Comparison of ENCODE assay signal across 26 cellular contexts in genomic region chr12:15777355-15778012, GRCh38. TPM values are rescaled to one million over a fixed set of nuclear protein-coding genes. Genes with fewer than 3 reads are reported as not detected.
A peak's percentile ranks its signal among the peaks of the same experiment; 100 is the strongest.
DNase-seq lines count a peak whose midpoint lies in the region; ATAC-seq, FAIRE-seq and TF ChIP-seq lines count a peak whose summit lies in the region.
"Had no signal": no experiment of that assay in that cellular context is flagged by ENCODE, and none has a peak within 500 bp of the region (broad histone marks: within the 10 kb centered on the region; RNA-seq: fewer than 3 reads in every experiment).

No MANE protein-coding gene starts in this region.

- peak; percentile 18 for FAIRE-seq in GM19239 (lab: Jason Lieb, UNC)
- FAIRE-seq: endothelial cell of umbilical vein had no signal

- no peak overlapping the region; the same call in 1 of the 2 replicates for H4K5ac ChIP-seq in IMR-90 (ENCODE audit: low read depth, low read length)

- BruUV-seq in IMR-90 (replicated peaks; lab: Mats Ljungman, UMichigan), result no TSS peak

- no peak overlapping the region for H3K27ac ChIP-seq in IMR-90 (ENCODE audit: insufficient read depth, low read length)
- no peak overlapping the region for H3K27ac ChIP-seq in effector memory CD4-positive, alpha-beta T cell (ENCODE audit: insufficient read depth, low read length, poor library complexity, severe bottlenecking)
- H3K27ac ChIP-seq: body of pancreas, neutrophil, PC-9, psoas muscle, upper lobe of left lung had no signal

- H3K23ac ChIP-seq in IMR-90 (ENCODE audit: low read depth, low read length), result 0 out of 2 replicates have a peak overlapping the region, but pooled peaks have one; percentile 6

- H2AK5ac ChIP-seq in IMR-90 (ENCODE audit: low read depth, low read length), result no peak overlapping the region

- TF ChIP-seq POLR2A in IMR-90 (IDR thresholded peaks at IDR 0.05; ENCODE audit: low read depth, low read length), result no peak

- H3K4ac ChIP-seq in IMR-90 (ENCODE audit: low read depth, low read length), result no peak overlapping the region

- peaks cover 15 to 60% of the 10 kb centered on the region in 2 experiments for H3K79me1 ChIP-seq in IMR-90 (ENCODE audit: low read depth in 1 of 2, low read length in 2 of 2)

- no peak overlapping the region for H2BK5ac ChIP-seq in IMR-90 (ENCODE audit: low read depth, low read length, poor library complexity, severe bottlenecking)

- H4K20me1 ChIP-seq in IMR-90 (ENCODE audit: insufficient read depth, low read length), result peaks cover 7% of the 10 kb centered on the region; the same call in 1 of the 2 replicates

- dilution Hi-C loops in IMR-90 (cut with HindIII; ENCODE audit: low sequenced_read_pairs, unreplicated experiment), result no loop called here

- ATAC-seq in IMR-90 (ENCODE audit: low read depth) (no peak), HG03175 (IDR thresholded peaks at IDR 0.05; ENCODE audit: unreplicated experiment) (no peak)
- ATAC-seq: body of pancreas; psoas muscle; stimulated activated effector memory CD8-positive, alpha-beta T cell treated with anti-CD3 and anti-CD28 coated beads, Interleukin-12 subunit alpha, Interleukin-12 subunit beta, amount 100 ng/mL, for 72 hours had no signal

- peaks cover 13% of the 10 kb centered on the region for H3K4me1 ChIP-seq in IMR-90 (ENCODE audit: control insufficient read depth, insufficient read depth, low read length)
- no peaks in the 10 kb centered on the region for H3K4me1 ChIP-seq in effector memory CD4-positive, alpha-beta T cell (ENCODE audit: control insufficient read depth, insufficient read depth, low read length, poor library complexity, severe bottlenecking)

- intact Hi-C loops in IMR-90 (cut with micrococcal nuclease), result no loop called here

- H3K9me3 ChIP-seq in IMR-90 (ENCODE audit: control insufficient read depth, insufficient read depth, low read length), result no peaks in the 10 kb centered on the region
- H3K9me3 ChIP-seq in effector memory CD4-positive, alpha-beta T cell (ENCODE audit: control insufficient read depth, low read length), result no peaks in the 10 kb centered on the region
- H3K9me3 ChIP-seq: body of pancreas, neutrophil, psoas muscle, upper lobe of left lung had no signal

- H3K14ac ChIP-seq in IMR-90 (replicated peaks; ENCODE audit: low read depth, low read length), result no peak overlapping the region

- H3K36me3 ChIP-seq in IMR-90 (ENCODE audit: control insufficient read depth, insufficient read depth, low read length), result no peaks in the 10 kb centered on the region; the same call in 1 of the 2 replicates
- H3K36me3 ChIP-seq in effector memory CD4-positive, alpha-beta T cell (ENCODE audit: control insufficient read depth, insufficient read depth, low read length), result no peaks in the 10 kb centered on the region
- H3K36me3 ChIP-seq: neutrophil, upper lobe of left lung had no signal

- POLR2A ChIA-PET in IMR-90 (lab: Charles Lee; ENCODE audit: unreplicated experiment), result no interaction called here

- 75% methylated on average over 2 of the region's 3 CpGs; no CpG with 5 or more reads in 1 of the 2 experiments for WGBS in IMR-90 (ENCODE audit: extremely low coverage in 2 of 2, insufficient read length in 1 of 2), 2 experiments

- H3K4me1 Mint-ChIP-seq in activated naive CD8-positive, alpha-beta T cell treated with anti-CD3 and anti-CD28 coated beads for 36 hours, result no peaks in the 10 kb centered on the region
- H3K4me1 Mint-ChIP-seq: activated CD4-positive, alpha-beta memory T cell treated with anti-CD3 and anti-CD28 coated beads, Interleukin-2, amount 10 ng/mL, durations not matched to agents 7 days and 5 days; CD14-positive monocyte; immature natural killer cell; stimulated activated effector memory CD8-positive, alpha-beta T cell treated with anti-CD3 and anti-CD28 coated beads, Interleukin-12 subunit alpha, Interleukin-12 subunit beta, amount 100 ng/mL, for 72 hours had no signal

- TF ChIP-seq RAD21 in IMR-90 (IDR thresholded peaks at IDR 0.05; ENCODE audit: low read length), result no peak

- H3K4me3 ChIP-seq in IMR-90 (ENCODE audit: insufficient read depth, low read depth, low read length), result no peak overlapping the region
- no peak overlapping the region for H3K4me3 ChIP-seq in fibroblast of the aortic adventitia (ENCODE audit: low read depth, low read length)
- H3K4me3 ChIP-seq in effector memory CD4-positive, alpha-beta T cell (ENCODE audit: insufficient read depth, low read depth, low read length, poor library complexity, severe bottlenecking), result no peak overlapping the region
- H3K4me3 ChIP-seq: body of pancreas, PC-9, psoas muscle, upper lobe of left lung had no signal

- in situ Hi-C loops in IMR-90 (cut with MboI; ENCODE audit: low sequenced_read_pairs), result no loop called here

- no peak for TF ChIP-seq CTCF in IMR-90 (conservative IDR thresholded peaks at IDR 0.05; ENCODE audit: low read depth, low read length)
- no peak for TF ChIP-seq CTCF in fibroblast of the aortic adventitia (IDR thresholded peaks at IDR 0.05; ENCODE audit: insufficient read depth, low read length)

- H3K18ac ChIP-seq in IMR-90 (ENCODE audit: low read depth, low read length), result no peak overlapping the region

- H4K91ac ChIP-seq in IMR-90 (ENCODE audit: insufficient read depth, low read depth, low read length), result no peak overlapping the region

- no peaks in the 10 kb centered on the region for H3K36me3 Mint-ChIP-seq in activated naive CD8-positive, alpha-beta T cell treated with anti-CD3 and anti-CD28 coated beads for 36 hours
- H3K36me3 Mint-ChIP-seq: CD14-positive monocyte; immature natural killer cell; stimulated activated effector memory CD8-positive, alpha-beta T cell treated with anti-CD3 and anti-CD28 coated beads, Interleukin-12 subunit alpha, Interleukin-12 subunit beta, amount 100 ng/mL, for 72 hours had no signal

- H3K4me3 Mint-ChIP-seq in activated naive CD8-positive, alpha-beta T cell treated with anti-CD3 and anti-CD28 coated beads for 36 hours, result no peak overlapping the region
- H3K4me3 Mint-ChIP-seq: activated CD4-positive, alpha-beta memory T cell treated with anti-CD3 and anti-CD28 coated beads, Interleukin-2, amount 10 ng/mL, durations not matched to agents 7 days and 5 days; CD14-positive monocyte; immature natural killer cell; stimulated activated effector memory CD8-positive, alpha-beta T cell treated with anti-CD3 and anti-CD28 coated beads, Interleukin-12 subunit alpha, Interleukin-12 subunit beta, amount 100 ng/mL, for 72 hours had no signal

- no peak overlapping the region for H2BK20ac ChIP-seq in IMR-90 (ENCODE audit: low read depth, low read length)

- H3K9ac ChIP-seq in IMR-90 (ENCODE audit: low read depth, low read length), result no peak overlapping the region

- H2BK15ac ChIP-seq in IMR-90 (ENCODE audit: low read depth, low read length), result no peak overlapping the region

- no peak overlapping the region for H2AFZ ChIP-seq in IMR-90 (replicated peaks; ENCODE audit: low read length, poor library complexity)
- H2AFZ ChIP-seq: PC-9 had no signal

- H2BK120ac ChIP-seq in IMR-90 (ENCODE audit: low read depth, low read length), result no peak overlapping the region

- H3K9me1 ChIP-seq in IMR-90 (ENCODE audit: insufficient read depth, low read length), result peaks cover 7% of the 10 kb centered on the region

- no peaks in the 10 kb centered on the region for H3K27me3 ChIP-seq in IMR-90 (ENCODE audit: control insufficient read depth, insufficient read depth, low read length)
- H3K27me3 ChIP-seq in effector memory CD4-positive, alpha-beta T cell (replicated peaks; ENCODE audit: control insufficient read depth, insufficient read depth, low read length, poor library complexity, severe bottlenecking), result no peaks in the 10 kb centered on the region
- H3K27me3 ChIP-seq: body of pancreas, upper lobe of left lung had no signal

- H3K4me2 ChIP-seq in IMR-90 (ENCODE audit: low read depth, low read length), result no peak overlapping the region
- H3K4me2 ChIP-seq: PC-9 had no signal

- CTCF ChIA-PET in IMR-90 (lab: Yijun Ruan, JAX), result no interaction called here

- H4K8ac ChIP-seq in IMR-90 (ENCODE audit: low read depth in 2 of 2, low read length in 2 of 2), result peak overlapping the region in 1 of 2 experiments; percentile 36; a peak in 1 of 4 replicates

- no peak overlapping the region for H2AK9ac ChIP-seq in IMR-90 (replicated peaks; ENCODE audit: low read depth, low read length, poor library complexity)

- no peak for DNase-seq in GM19239 (ENCODE audit: insufficient read length, low spot score)
- no peak for DNase-seq in IMR-90
- peak; percentile 57 for DNase-seq in fibroblast of the aortic adventitia (ENCODE audit: low read depth)
- DNase-seq in pons (ENCODE audit: low spot score), result peak; percentile 74
- DNase-seq in activated naive CD8-positive, alpha-beta T cell treated with anti-CD3 and anti-CD28 coated beads for 36 hours, result no peak
- no peak for DNase-seq in effector memory CD4-positive, alpha-beta T cell
- DNase-seq: activated CD4-positive, alpha-beta memory T cell treated with anti-CD3 and anti-CD28 coated beads, Interleukin-2, amount 10 ng/mL, durations not matched to agents 7 days and 5 days; activated CD8-positive, alpha-beta memory T cell treated with anti-CD3 and anti-CD28 coated beads, Interleukin-2, amount 50 U/mL, for 4 hours; activated naive CD4-positive, alpha-beta T cell; body of pancreas; hypothalamus; immature natural killer cell; left cardiac atrium; MV-4-11; NCI-H1436; NCI-H2107; NCI-H345; NCI-H69; PC-9; psoas muscle; upper lobe of left lung had no signal

- H3K27me3 Mint-ChIP-seq in activated naive CD8-positive, alpha-beta T cell treated with anti-CD3 and anti-CD28 coated beads for 36 hours, result peaks cover 35% of the 10 kb centered on the region

- H3K9me3 Mint-ChIP-seq in activated naive CD8-positive, alpha-beta T cell treated with anti-CD3 and anti-CD28 coated beads for 36 hours, result no peaks in the 10 kb centered on the region
- H3K9me3 Mint-ChIP-seq: activated CD4-positive, alpha-beta memory T cell treated with anti-CD3 and anti-CD28 coated beads, Interleukin-2, amount 10 ng/mL, durations not matched to agents 7 days and 5 days; CD14-positive monocyte; stimulated activated effector memory CD8-positive, alpha-beta T cell treated with anti-CD3 and anti-CD28 coated beads, Interleukin-12 subunit alpha, Interleukin-12 subunit beta, amount 100 ng/mL, for 72 hours had no signal

- no peak overlapping the region for H3K27ac Mint-ChIP-seq in activated naive CD8-positive, alpha-beta T cell treated with anti-CD3 and anti-CD28 coated beads for 36 hours
- H3K27ac Mint-ChIP-seq: activated CD4-positive, alpha-beta memory T cell treated with anti-CD3 and anti-CD28 coated beads, Interleukin-2, amount 10 ng/mL, durations not matched to agents 7 days and 5 days; CD14-positive monocyte; immature natural killer cell; stimulated activated effector memory CD8-positive, alpha-beta T cell treated with anti-CD3 and anti-CD28 coated beads, Interleukin-12 subunit alpha, Interleukin-12 subunit beta, amount 100 ng/mL, for 72 hours had no signal

- no peak overlapping the region for H3K56ac ChIP-seq in IMR-90 (ENCODE audit: extremely low read depth, insufficient read depth, low read length)

RNA-seq across cellular contexts. Expression of gene EPS8, which starts 11.7 kb away (rescaled TPM):
- 102 and 104 TPM in 2 replicates for total RNA-seq in IMR-90 (2012; rRNA removed)
- 45.0 and 45.1 TPM in 2 replicates for polyA plus RNA-seq in IMR-90 (2012; rRNA removed)
- 14.0 and 14.1 TPM in 2 replicates for polyA plus RNA-seq in IMR-90 (2012; cell fraction: cytosol; rRNA removed)
- 26.2 and 55.5 TPM in 2 replicates for polyA plus RNA-seq in IMR-90 (2012; cell fraction: nucleus; rRNA removed; ENCODE audit: low replicate concordance)
- total RNA-seq in fibroblast of the aortic adventitia (ENCODE audit: low replicate concordance), result 76.6 and 192 TPM in 2 replicates
- total RNA-seq in activated naive CD8-positive, alpha-beta T cell treated with anti-CD3 and anti-CD28 coated beads for 36 hours, result 1 to 10 TPM; 1.3 to 2.1 TPM

Comparison
In these comparisons a context has a peak if more than half of its experiments do, and no peak if none do; other contexts are left out.
1. DNase-seq: peak in fibroblast of the aortic adventitia (single experiment) and pons (single experiment); none in GM19239 (single experiment), IMR-90 (single experiment), activated naive CD8-positive, alpha-beta T cell treated with anti-CD3 and anti-CD28 coated beads for 36 hours (single experiment) and effector memory CD4-positive, alpha-beta T cell (0 of 3).
2. RNA of gene EPS8, which starts 11.7 kb away (total RNA-seq): 76.6 to 192 TPM in fibroblast of the aortic adventitia and 102 to 104 TPM in IMR-90; 1.3 to 2.1 TPM in activated naive CD8-positive, alpha-beta T cell treated with anti-CD3 and anti-CD28 coated beads for 36 hours; every median in the first group is over 10 times any median in the second.